In the genomic region with DNA sequence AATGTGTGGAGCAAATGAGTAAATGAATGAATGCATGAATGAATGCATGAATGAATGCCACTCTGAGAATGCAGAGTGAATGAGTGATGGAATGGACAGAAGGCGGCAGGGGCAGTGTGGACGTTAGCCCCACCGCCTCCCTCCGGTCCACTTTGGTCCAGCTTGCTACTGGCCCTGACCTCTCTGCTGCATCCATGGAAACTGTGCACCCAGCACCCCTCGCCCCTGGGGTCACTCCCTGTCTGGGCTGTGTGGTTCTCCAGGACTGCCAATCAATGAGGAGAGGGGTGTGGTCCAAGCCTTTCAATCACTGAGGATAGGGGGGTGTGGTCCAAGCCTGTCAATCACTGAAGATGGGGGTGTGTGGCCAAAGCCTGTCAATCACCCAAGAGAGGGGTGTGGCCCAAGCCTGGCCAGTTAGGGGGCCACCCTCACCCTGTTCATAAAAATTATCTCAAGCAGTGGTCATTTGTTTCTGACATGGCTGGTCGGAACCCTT, we compare ENCODE assay signal across 10 cellular contexts. TPM values are rescaled to one million over a fixed set of nuclear protein-coding genes. Genes with fewer than 3 reads are reported as not detected.
DNase-seq lines count a peak whose midpoint lies in the region; ATAC-seq lines count a peak whose summit lies in the region.
"Had no signal": no experiment of that assay in that cellular context is flagged by ENCODE, and none has a peak within 500 bp of the region (broad histone marks: within the 10 kb centered on the region; RNA-seq: fewer than 3 reads in every experiment).

No MANE protein-coding gene starts in this region.

- DNase-seq in Karpas-422, result peak; percentile 97
- peak; percentile 65 for DNase-seq in activated naive CD8-positive, alpha-beta T cell treated with anti-CD3 and anti-CD28 coated beads, Interleukin-2, amount 10 ng/mL, durations not matched to agents 7 days and 5 days
- peak; percentile 47 to 58 for DNase-seq in stimulated activated CD4-positive, alpha-beta T cell treated with anti-CD3 and anti-CD28 coated beads, Interleukin-2, amount 100 ng/mL, for 24 hours
- DNase-seq in NCI-H187 (lab: John Stamatoyannopoulos, UW), result no peak
- no peak for DNase-seq in HPDE6-E6E7 (ENCODE audit: extremely low spot score)
- DNase-seq in NCI-H510A (lab: John Stamatoyannopoulos, UW), result no peak
- DNase-seq: left cardiac atrium had no signal

- peaks cover 6% of the 10 kb centered on the region; the same call in 1 of the 2 replicates for H3K9me3 ChIP-seq in Karpas-422 (ENCODE audit: low read length)

- ATAC-seq in GM18508 (IDR thresholded peaks at IDR 0.05; ENCODE audit: insufficient read depth, unreplicated experiment) (peak; percentile 50), GM21825 (IDR thresholded peaks at IDR 0.05; ENCODE audit: unreplicated experiment) (peak; percentile 69)
- ATAC-seq in activated naive CD8-positive, alpha-beta T cell treated with anti-CD3 and anti-CD28 coated beads, Interleukin-2, amount 10 ng/mL, durations not matched to agents 7 days and 5 days (ENCODE audit: low read depth), result peak; percentile 84

- no peak overlapping the region for H2AFZ ChIP-seq in Karpas-422 (ENCODE audit: low read length)

- no peak overlapping the region for H3K4me3 Mint-ChIP-seq in activated naive CD8-positive, alpha-beta T cell treated with anti-CD3 and anti-CD28 coated beads, Interleukin-2, amount 10 ng/mL, durations not matched to agents 7 days and 5 days

- H3K9ac ChIP-seq in Karpas-422 (ENCODE audit: low read length), result peak overlapping the region; percentile 44; the same call in 1 of the 2 replicates

- peaks cover 29% of the 10 kb centered on the region for H3K79me2 ChIP-seq in Karpas-422 (ENCODE audit: low read length)

- H3K27ac ChIP-seq in Karpas-422 (ENCODE audit: low read length), result peak overlapping the region; percentile 96
- H3K27ac ChIP-seq: VCaP had no signal

- H3K9me2 ChIP-seq in Karpas-422 (replicated peaks; ENCODE audit: insufficient read depth, low read length), result no peaks in the 10 kb centered on the region

- no peaks in the 10 kb centered on the region for H3K27me3 ChIP-seq in Karpas-422 (ENCODE audit: low read length)

- peak overlapping the region; percentile 57 for H3K4me2 ChIP-seq in Karpas-422 (ENCODE audit: low read depth, low read length, poor library complexity, severe bottlenecking)

- peaks cover 36% of the 10 kb centered on the region for H3K36me3 ChIP-seq in Karpas-422 (ENCODE audit: insufficient read depth, low read length)

- H3K27me3 Mint-ChIP-seq in activated naive CD8-positive, alpha-beta T cell treated with anti-CD3 and anti-CD28 coated beads, Interleukin-2, amount 10 ng/mL, durations not matched to agents 7 days and 5 days, result no peaks in the 10 kb centered on the region

- H4K20me1 ChIP-seq in Karpas-422 (ENCODE audit: insufficient read depth, low read depth, low read length), result no peaks in the 10 kb centered on the region

- peak overlapping the region; percentile 44; the same call in 1 of the 2 replicates for H3K4me3 ChIP-seq in Karpas-422 (ENCODE audit: low read length)

- POLR2A ChIA-PET in activated naive CD8-positive, alpha-beta T cell treated with anti-CD3 and anti-CD28 coated beads, Interleukin-2, amount 10 ng/mL, durations not matched to agents 7 days and 5 days (lab: Charles Lee), result no interaction called here

- peaks cover 25% of the 10 kb centered on the region for H3K4me1 Mint-ChIP-seq in activated naive CD8-positive, alpha-beta T cell treated with anti-CD3 and anti-CD28 coated beads, Interleukin-2, amount 10 ng/mL, durations not matched to agents 7 days and 5 days

- H3K4me1 ChIP-seq in Karpas-422 (ENCODE audit: low read length), result peaks cover 67% of the 10 kb centered on the region

- H3K36me3 Mint-ChIP-seq in activated naive CD8-positive, alpha-beta T cell treated with anti-CD3 and anti-CD28 coated beads, Interleukin-2, amount 10 ng/mL, durations not matched to agents 7 days and 5 days, result peaks cover 36% of the 10 kb centered on the region

- H3K9me3 Mint-ChIP-seq in activated naive CD8-positive, alpha-beta T cell treated with anti-CD3 and anti-CD28 coated beads, Interleukin-2, amount 10 ng/mL, durations not matched to agents 7 days and 5 days, result peaks cover 4% of the 10 kb centered on the region

- peak overlapping the region; percentile 51 for H3K27ac Mint-ChIP-seq in activated naive CD8-positive, alpha-beta T cell treated with anti-CD3 and anti-CD28 coated beads, Interleukin-2, amount 10 ng/mL, durations not matched to agents 7 days and 5 days

RNA-seq across cellular contexts. Expression of gene ASMTL, which starts 39.2 kb away (rescaled TPM):
- 18.4 and 51.0 TPM in 2 replicates for total RNA-seq in Karpas-422 (2014; rRNA removed; shearing (Covaris generic); ENCODE audit: low replicate concordance)
- total RNA-seq in activated naive CD8-positive, alpha-beta T cell treated with anti-CD3 and anti-CD28 coated beads, Interleukin-2, amount 10 ng/mL, durations not matched to agents 7 days and 5 days, result 10 to 100 TPM; 39.4 to 42.2 TPM

RNA-seq across cellular contexts. Expression of gene P2RY8, which starts 45.1 kb away (rescaled TPM):
- 87.1 and 130 TPM in 2 replicates for total RNA-seq in Karpas-422 (2014; rRNA removed; shearing (Covaris generic); ENCODE audit: low replicate concordance)
- 10 to 100 TPM; 87.6 to 92.4 TPM for total RNA-seq in activated naive CD8-positive, alpha-beta T cell treated with anti-CD3 and anti-CD28 coated beads, Interleukin-2, amount 10 ng/mL, durations not matched to agents 7 days and 5 days

Comparison
In these comparisons a context has a peak if more than half of its experiments do, and no peak if none do; other contexts are left out.
1. DNase-seq: peak in Karpas-422 (single experiment), activated naive CD8-positive, alpha-beta T cell treated with anti-CD3 and anti-CD28 coated beads, Interleukin-2, amount 10 ng/mL, durations not matched to agents 7 days and 5 days (single experiment) and stimulated activated CD4-positive, alpha-beta T cell treated with anti-CD3 and anti-CD28 coated beads, Interleukin-2, amount 100 ng/mL, for 24 hours (2 of 2); none in NCI-H187 (0 of 2), HPDE6-E6E7 (single experiment) and NCI-H510A (single experiment).
2. Peak in every context shown above with its lines, with median percentiles within 50 percentile points of each other: ATAC-seq.